ENCODE assay signal across 9 cellular contexts in genomic region chr1:235831148-235831547, GRCh38. TPM values are rescaled to one million over a fixed set of nuclear protein-coding genes. Genes with fewer than 3 reads are reported as not detected.
A peak's percentile ranks its signal among the peaks of the same experiment; 100 is the strongest.
DNase-seq lines count a peak whose midpoint lies in the region; ATAC-seq and TF ChIP-seq lines count a peak whose summit lies in the region.
"Had no signal": no experiment of that assay in that cellular context is flagged by ENCODE, and none has a peak within 500 bp of the region (broad histone marks: within the 10 kb centered on the region; RNA-seq: fewer than 3 reads in every experiment).

No MANE protein-coding gene starts in this region.

- POLR2A ChIA-PET in PC-3 (lab: Charles Lee; ENCODE audit: unreplicated experiment) = no interaction called here

- no peak overlapping the region for H3K27ac ChIP-seq in PC-3 (ENCODE audit: low read length)
- H3K27ac ChIP-seq in left ventricle myocardium inferior (replicated peaks) = no peak overlapping the region
- H3K27ac ChIP-seq in tibial artery = no peak overlapping the region

- intact Hi-C loops in PC-3 (cut with micrococcal nuclease) (no loop called here), left ventricle myocardium inferior (cut with micrococcal nuclease) (no loop called here), tibial artery (cut with DNase I; ENCODE audit: low total_unique reads) (no loop called here)

- ATAC-seq in HG02763 (IDR thresholded peaks at IDR 0.05; ENCODE audit: unreplicated experiment) (peak; percentile 61), PC-3 (peak; percentile 53)
- ATAC-seq: CD8-positive, alpha-beta T cell had no signal

- TF ChIP-seq CTCF in PC-3 (conservative IDR thresholded peaks at IDR 0.05; ENCODE audit: low read depth, low read length) = no peak
- no peak for TF ChIP-seq CTCF in left ventricle myocardium inferior (IDR thresholded peaks at IDR 0.05; ENCODE audit: borderline replicate concordance)
- TF ChIP-seq CTCF in tibial artery (IDR thresholded peaks at IDR 0.05) = no peak

- no peak overlapping the region for H3K4me2 ChIP-seq in PC-3 (ENCODE audit: low read length)

- no peaks in the 10 kb centered on the region for H4K20me1 ChIP-seq in PC-3 (ENCODE audit: low read length)

- H3K4me3 ChIP-seq in PC-3 (ENCODE audit: low read length) = no peak overlapping the region
- no peak overlapping the region for H3K4me3 ChIP-seq in left ventricle myocardium inferior
- no peak overlapping the region for H3K4me3 ChIP-seq in tibial artery

- H3K4me1 ChIP-seq in PC-3 (ENCODE audit: insufficient read depth, low read length) (peaks cover 3% of the 10 kb centered on the region; the same call in 1 of the 2 replicates), left ventricle myocardium inferior (peaks cover 24% of the 10 kb centered on the region), tibial artery (peaks cover 0 to 13% (median 4%) of the 10 kb centered on the region in 4 donors)

- CTCF ChIA-PET in PC-3 (lab: Charles Lee) = no interaction called here

- H2AFZ ChIP-seq in PC-3 (ENCODE audit: low read length) = no peak overlapping the region

- H3K9me2 ChIP-seq in PC-3 (replicated peaks; ENCODE audit: low read length) = no peaks in the 10 kb centered on the region

- peak; percentile 64 for DNase-seq in activated CD8-positive, alpha-beta memory T cell treated with anti-CD3 and anti-CD28 coated beads, Interleukin-2, amount 50 U/mL, for 48 hours
- no peak for DNase-seq in activated CD8-positive, alpha-beta memory T cell treated with anti-CD3 and anti-CD28 coated beads, Interleukin-2, amount 50 U/mL, for 4 hours
- DNase-seq in PC-3 (peak; percentile 17), left ventricle myocardium inferior (peak; percentile 24), tibial artery (no peak), DMS153 treated with DMSO at 0.1 percent for 48 hours (lab: John Stamatoyannopoulos, UW; ENCODE audit: unreplicated experiment) (no peak), NCI-H1417 (lab: John Stamatoyannopoulos, UW) (no peak)

- no peak overlapping the region for H3K9ac ChIP-seq in PC-3 (ENCODE audit: low read length)

- no peaks in the 10 kb centered on the region for H3F3A ChIP-seq in PC-3 (ENCODE audit: low read length, unreplicated experiment)

- H3K27me3 ChIP-seq in PC-3 (ENCODE audit: low read length) = no peaks in the 10 kb centered on the region
- H3K27me3 ChIP-seq in left ventricle myocardium inferior (ENCODE audit: low read depth) = no peaks in the 10 kb centered on the region
- H3K27me3 ChIP-seq in tibial artery = no peaks in the 10 kb centered on the region

- BruUV-seq in PC-3 (replicated peaks; lab: Mats Ljungman, UMichigan) = no TSS peak

- H3K9me3 ChIP-seq in PC-3 (ENCODE audit: low read length) = no peaks in the 10 kb centered on the region
- no peaks in the 10 kb centered on the region for H3K9me3 ChIP-seq in left ventricle myocardium inferior (replicated peaks)
- no peaks in the 10 kb centered on the region for H3K9me3 ChIP-seq in tibial artery

- H3K36me3 ChIP-seq in PC-3 (ENCODE audit: low read depth, low read length) (peaks cover 3% of the 10 kb centered on the region; the same call in 1 of the 2 replicates), left ventricle myocardium inferior (peaks cover 22% of the 10 kb centered on the region), tibial artery (peaks cover 0 to 11% (median 4%) of the 10 kb centered on the region in 3 donors)

- H3K79me2 ChIP-seq in PC-3 (ENCODE audit: low read length) = no peaks in the 10 kb centered on the region

RNA-seq across cellular contexts. Expression of gene LYST, which starts 35.6 kb away (rescaled TPM):
- total RNA-seq in PC-3 (2014; rRNA removed) = 4.8 and 5.0 TPM in 2 replicates
- total RNA-seq in left ventricle myocardium inferior = 10.3 TPM

Comparison
In these comparisons a context has a peak if more than half of its experiments do, and no peak if none do; other contexts are left out.
1. DNase-seq: peak in activated CD8-positive, alpha-beta memory T cell treated with anti-CD3 and anti-CD28 coated beads, Interleukin-2, amount 50 U/mL, for 48 hours (single experiment), PC-3 (single experiment) and left ventricle myocardium inferior (single experiment); none in activated CD8-positive, alpha-beta memory T cell treated with anti-CD3 and anti-CD28 coated beads, Interleukin-2, amount 50 U/mL, for 4 hours (single experiment), tibial artery (0 of 2), DMS153 treated with DMSO at 0.1 percent for 48 hours (single experiment) and NCI-H1417 (0 of 3).